ENCODE assay signal across 1 cellular context in genomic region chr9:125591888-125592287, GRCh38.
TF ChIP-seq lines count a peak whose summit lies in the region.

No MANE protein-coding gene starts in this region.

TF ChIP-seq in HepG2, 621 proteins besides CTCF, POLR2A, EP300 and RAD21 (continued from another document and continues in another):
- no peak for TF ChIP-seq ZBTB46 (CRISPR knock-in tag; IDR thresholded peaks at IDR 0.05; ENCODE audit: borderline replicate concordance)
- no peak for TF ChIP-seq DDIT3 (CRISPR knock-in tag; IDR thresholded peaks at IDR 0.05)
- no peak for TF ChIP-seq ZNF264 (CRISPR knock-in tag; IDR thresholded peaks at IDR 0.05)
- TF ChIP-seq NFRKB (IDR thresholded peaks at IDR 0.05) = no peak
- no peak for TF ChIP-seq CENPBD1 (CRISPR knock-in tag; IDR thresholded peaks at IDR 0.05; ENCODE audit: borderline replicate concordance, low read depth)
- TF ChIP-seq CEBPG (CRISPR knock-in tag; IDR thresholded peaks at IDR 0.05) = no peak
- TF ChIP-seq ZMYM3 (CRISPR knock-in tag; IDR thresholded peaks at IDR 0.05) = peak; percentile 47; the same call in 1 of the 2 replicates
- TF ChIP-seq ZNF614 (CRISPR knock-in tag; IDR thresholded peaks at IDR 0.05; ENCODE audit: borderline replicate concordance) = no peak
- no peak for TF ChIP-seq CERS6 (CRISPR knock-in tag; IDR thresholded peaks at IDR 0.05)
- TF ChIP-seq ZNF616 (CRISPR knock-in tag; IDR thresholded peaks at IDR 0.05; ENCODE audit: low read depth) = no peak
- no peak for TF ChIP-seq TP53 (CRISPR knock-in tag; conservative IDR thresholded peaks at IDR 0.05)
- TF ChIP-seq ATF2 (CRISPR knock-in tag; IDR thresholded peaks at IDR 0.05) = no peak
- TF ChIP-seq TFAP4 (IDR thresholded peaks at IDR 0.05; ENCODE audit: borderline replicate concordance, low read depth) = peak; percentile 49; the same call in 1 of the 2 replicates
- TF ChIP-seq ZNF333 (CRISPR knock-in tag; IDR thresholded peaks at IDR 0.05; ENCODE audit: borderline replicate concordance) = no peak
- no peak for TF ChIP-seq TRAFD1 (CRISPR knock-in tag; IDR thresholded peaks at IDR 0.05; ENCODE audit: borderline replicate concordance)
- TF ChIP-seq ZNF343 (CRISPR knock-in tag; IDR thresholded peaks at IDR 0.05) = no peak
- no peak for TF ChIP-seq ZBTB34 (CRISPR knock-in tag; IDR thresholded peaks at IDR 0.05)
- no peak for TF ChIP-seq ZNF230 (CRISPR knock-in tag; IDR thresholded peaks at IDR 0.05)
- no peak for TF ChIP-seq CAMTA2 (CRISPR knock-in tag; IDR thresholded peaks at IDR 0.05; ENCODE audit: borderline replicate concordance)
- TF ChIP-seq TFE3 (CRISPR knock-in tag; IDR thresholded peaks at IDR 0.05) = no peak
- no peak for TF ChIP-seq FOXO4 (CRISPR knock-in tag; conservative IDR thresholded peaks at IDR 0.05)
- no peak for TF ChIP-seq PRPF4 (IDR thresholded peaks at IDR 0.05; ENCODE audit: low read depth, low read length, poor library complexity, severe bottlenecking)
- no peak for TF ChIP-seq GPN1 (CRISPR knock-in tag; IDR thresholded peaks at IDR 0.05; ENCODE audit: borderline replicate concordance)
- no peak for TF ChIP-seq KLF16 (CRISPR knock-in tag; IDR thresholded peaks at IDR 0.05)
- no peak for TF ChIP-seq ZNF460 (CRISPR knock-in tag; IDR thresholded peaks at IDR 0.05; ENCODE audit: borderline replicate concordance)
- no peak for TF ChIP-seq ZSCAN31 (CRISPR knock-in tag; IDR thresholded peaks at IDR 0.05; ENCODE audit: low read depth)
- no peak for TF ChIP-seq UBTF (CRISPR knock-in tag; IDR thresholded peaks at IDR 0.05)
- TF ChIP-seq GMEB2 (CRISPR knock-in tag; IDR thresholded peaks at IDR 0.05; ENCODE audit: low read depth) = no peak
- no peak for TF ChIP-seq SCMH1 (CRISPR knock-in tag; IDR thresholded peaks at IDR 0.05; ENCODE audit: borderline replicate concordance)
- TF ChIP-seq HNF4A (CRISPR knock-in tag; IDR thresholded peaks at IDR 0.05) = peak; percentile 74
- TF ChIP-seq HIVEP1 (CRISPR knock-in tag; IDR thresholded peaks at IDR 0.05) = no peak
- no peak for TF ChIP-seq ADNP (CRISPR knock-in tag; IDR thresholded peaks at IDR 0.05)
- no peak for TF ChIP-seq HCFC1 (IDR thresholded peaks at IDR 0.05; ENCODE audit: low read depth, low read length)
- TF ChIP-seq SIX4 (CRISPR knock-in tag; IDR thresholded peaks at IDR 0.05) = peak; percentile 52; the same call in 1 of the 2 replicates
- peak; percentile 96 for TF ChIP-seq ZNF3 (CRISPR knock-in tag; IDR thresholded peaks at IDR 0.05)
- no peak for TF ChIP-seq KMT2A (CRISPR knock-in tag; IDR thresholded peaks at IDR 0.05)
- no peak for TF ChIP-seq TEAD3 (CRISPR knock-in tag; optimal IDR thresholded peaks at IDR 0.05; ENCODE audit: borderline replicate concordance)
- 0 out of 2 replicates have a peak, but pooled peaks have one; percentile 19 for TF ChIP-seq PAXIP1 (CRISPR knock-in tag; conservative IDR thresholded peaks at IDR 0.05)
